In genomic region chr17:44998646-44999045, GRCh38 we compare ENCODE assay signal across 23 cellular contexts. TPM values are rescaled to one million over a fixed set of nuclear protein-coding genes. Genes with fewer than 3 reads are reported as not detected.
DNase-seq lines count a peak whose midpoint lies in the region; ATAC-seq and TF ChIP-seq lines count a peak whose summit lies in the region.
"Had no signal": no experiment of that assay in that cellular context is flagged by ENCODE, and none has a peak within 500 bp of the region (broad histone marks: within the 10 kb centered on the region; RNA-seq: fewer than 3 reads in every experiment).

No MANE protein-coding gene starts in this region.

- H3K79me2 ChIP-seq in DND-41 (ENCODE audit: insufficient read depth, low read length) = no peaks in the 10 kb centered on the region

- no peak overlapping the region for H2BK120ac ChIP-seq in neuronal stem cell (ENCODE audit: low read depth, low read length)

- no peaks in the 10 kb centered on the region for H3K36me3 Mint-ChIP-seq in activated CD4-positive, alpha-beta T cell treated with anti-CD3 and anti-CD28 coated beads for 36 hours (ENCODE audit: low read depth)
- H3K36me3 Mint-ChIP-seq: CD14-positive monocyte; CD8-positive, alpha-beta T cell had no signal

- no peaks in the 10 kb centered on the region for H3K4me1 Mint-ChIP-seq in activated CD4-positive, alpha-beta T cell treated with anti-CD3 and anti-CD28 coated beads for 36 hours
- H3K4me1 Mint-ChIP-seq: CD14-positive monocyte had no signal

- peak overlapping the region; percentile 16 for H3K27ac Mint-ChIP-seq in activated CD4-positive, alpha-beta T cell treated with anti-CD3 and anti-CD28 coated beads for 36 hours
- H3K27ac Mint-ChIP-seq: CD14-positive monocyte; CD4-positive, alpha-beta T cell; CD8-positive, alpha-beta T cell had no signal

- H3K9me3 ChIP-seq in DND-41 (ENCODE audit: insufficient read depth, low read length, severe bottlenecking) (no peaks in the 10 kb centered on the region), WERI-Rb-1 (ENCODE audit: severe bottlenecking) (peaks cover 6% of the 10 kb centered on the region), neuronal stem cell (replicated peaks in 1 of 2; ENCODE audit: control insufficient read depth in 2 of 2, insufficient read depth in 1 of 2, low read depth in 1 of 2, low read length in 2 of 2) (peaks cover 1 to 7% of the 10 kb centered on the region in 2 donors)
- H3K9me3 ChIP-seq: BE2C had no signal

- no peak overlapping the region for H4K91ac ChIP-seq in neuronal stem cell (ENCODE audit: low read depth, low read length, poor library complexity)

- H3K18ac ChIP-seq in neuronal stem cell (ENCODE audit: low read length) = no peak overlapping the region

- no peaks in the 10 kb centered on the region for H3K36me3 ChIP-seq in DND-41 (ENCODE audit: insufficient read depth, low read length)
- no peaks in the 10 kb centered on the region for H3K36me3 ChIP-seq in WERI-Rb-1
- H3K36me3 ChIP-seq in neuronal stem cell (replicated peaks in 1 of 2; ENCODE audit: control insufficient read depth in 2 of 2, insufficient read depth in 2 of 2, low read length in 2 of 2) = no peaks in the 10 kb centered on the region
- H3K36me3 ChIP-seq: BE2C, BLaER1 had no signal

- no peak for ATAC-seq in activated CD4-positive, alpha-beta T cell treated with anti-CD3 and anti-CD28 coated beads for 36 hours
- peak; percentile 91 for ATAC-seq in DND-41 (ENCODE audit: insufficient read depth, low read depth)
- no peak for ATAC-seq in GM18520 (IDR thresholded peaks at IDR 0.05; ENCODE audit: unreplicated experiment)
- ATAC-seq: A549; CD8-positive, alpha-beta T cell; GM12878 had no signal

- H3K27me3 Mint-ChIP-seq in activated CD4-positive, alpha-beta T cell treated with anti-CD3 and anti-CD28 coated beads for 36 hours = peaks cover 16% of the 10 kb centered on the region

- H3K9me3 Mint-ChIP-seq in activated CD4-positive, alpha-beta T cell treated with anti-CD3 and anti-CD28 coated beads for 36 hours (ENCODE audit: low read depth) = peaks cover 5% of the 10 kb centered on the region

- H3K4me1 ChIP-seq in DND-41 (ENCODE audit: insufficient read depth, low read length) (peaks cover 6% of the 10 kb centered on the region; the same call in 1 of the 2 replicates), neuronal stem cell (ENCODE audit: control insufficient read depth in 2 of 2, insufficient read depth in 1 of 2, low read depth in 1 of 2, low read length in 2 of 2) (peaks cover 5 to 6% of the 10 kb centered on the region in 2 donors)
- H3K4me1 ChIP-seq: A549 had no signal

- H3K27me3 ChIP-seq in DND-41 (ENCODE audit: insufficient read depth, low read length, poor library complexity) = no peaks in the 10 kb centered on the region
- no peaks in the 10 kb centered on the region for H3K27me3 ChIP-seq in WERI-Rb-1 (ENCODE audit: insufficient read depth, low read depth, severe bottlenecking)
- peaks cover 0 to 34% (median 0%) of the 10 kb centered on the region in 3 experiments for H3K27me3 ChIP-seq in neuronal stem cell (ENCODE audit: control insufficient read depth in 3 of 3, insufficient read depth in 3 of 3, low read depth in 1 of 3, low read length in 3 of 3)
- H3K27me3 ChIP-seq: BE2C, BLaER1 had no signal

- POLR2A ChIA-PET in activated CD4-positive, alpha-beta T cell treated with anti-CD3 and anti-CD28 coated beads for 36 hours (lab: Charles Lee) = no interaction called here

- intact Hi-C loops in activated CD4-positive, alpha-beta T cell treated with anti-CD3 and anti-CD28 coated beads for 36 hours (cut with DNase I, micrococcal nuclease) = no loop called here

- no peak overlapping the region for H3K9ac ChIP-seq in DND-41 (ENCODE audit: low read depth, low read length)
- no peak overlapping the region for H3K9ac ChIP-seq in neuronal stem cell (ENCODE audit: low read depth, low read length, poor library complexity)
- H3K9ac ChIP-seq: BLaER1 had no signal

- H3K4me3 Mint-ChIP-seq in activated CD4-positive, alpha-beta T cell treated with anti-CD3 and anti-CD28 coated beads for 36 hours = no peak overlapping the region
- H3K4me3 Mint-ChIP-seq: CD4-positive, alpha-beta T cell; CD8-positive, alpha-beta T cell had no signal

- H3K4me2 ChIP-seq in DND-41 (ENCODE audit: insufficient read depth, low read length) = no peak overlapping the region
- no peak overlapping the region for H3K4me2 ChIP-seq in neuronal stem cell (ENCODE audit: insufficient read depth, low read length, poor library complexity, severe bottlenecking)
- H3K4me2 ChIP-seq: A549, BLaER1 had no signal

- no peak overlapping the region for H4K8ac ChIP-seq in neuronal stem cell (ENCODE audit: low read depth, low read length)

- CTCF ChIA-PET in activated CD4-positive, alpha-beta T cell treated with anti-CD3 and anti-CD28 coated beads for 36 hours (lab: Charles Lee) = interaction anchor here (0.5 kb wide), 1 partner anchor 249 kb away, joined by 3 read pairs; no protein-coding TSS in a partner anchor

- no peak for DNase-seq in activated CD4-positive, alpha-beta T cell treated with anti-CD3 and anti-CD28 coated beads for 36 hours
- DNase-seq in activated CD4-positive, alpha-beta T cell treated with anti-CD3 and anti-CD28 coated beads for 1 hour = no peak
- peak; percentile 53 for DNase-seq in DND-41
- DNase-seq in WERI-Rb-1 = no peak
- DNase-seq in neuronal stem cell (ENCODE audit: low spot score) = no peak
- no peak for DNase-seq in stimulated activated CD4-positive, alpha-beta T cell treated with anti-CD3 and anti-CD28 coated beads, Interleukin-1b, Interleukin-23, amount 100 ng/mL, for 48 hours
- no peak for DNase-seq in HUDEP-2 (lab: John Stamatoyannopoulos, UW; ENCODE audit: unreplicated experiment in 76 of 76)
- DNase-seq: ACHN; BE2C; C1 segment of cervical spinal cord; Caco-2; Calu3; CD4-positive, alpha-beta T cell; CD8-positive, alpha-beta T cell; DMS79 treated with DMSO at 0.1 percent for 48 hours; EL; GDM1 had no signal

- H2BK5ac ChIP-seq in neuronal stem cell (ENCODE audit: low read length) = no peak overlapping the region

- H2BK12ac ChIP-seq in neuronal stem cell (ENCODE audit: low read length) = no peak overlapping the region

- H3K23ac ChIP-seq in neuronal stem cell (ENCODE audit: low read depth, low read length, poor library complexity) = no peak overlapping the region

- no peaks in the 10 kb centered on the region for H4K20me1 ChIP-seq in DND-41 (ENCODE audit: insufficient read depth, low read length)
- H4K20me1 ChIP-seq: BLaER1 had no signal

- no peak overlapping the region for H3K4ac ChIP-seq in neuronal stem cell (ENCODE audit: low read length)

- H3K79me1 ChIP-seq in neuronal stem cell (ENCODE audit: low read depth, low read length) = no peaks in the 10 kb centered on the region

- H3K14ac ChIP-seq in neuronal stem cell (ENCODE audit: low read length) = no peak overlapping the region

- H2AFZ ChIP-seq in DND-41 (ENCODE audit: low read depth, low read length) (no peak overlapping the region), neuronal stem cell (ENCODE audit: low read length) (no peak overlapping the region)

- H3K27ac ChIP-seq in DND-41 (ENCODE audit: low read length) (no peak overlapping the region), WERI-Rb-1 (peak overlapping the region; percentile 65), neuronal stem cell (replicated peaks; ENCODE audit: low read length) (no peak overlapping the region)
- H3K27ac ChIP-seq: 22Rv1, A549, BLaER1 had no signal

- peak overlapping the region; percentile 51 for H2AK5ac ChIP-seq in neuronal stem cell (ENCODE audit: low read depth, low read length)

- H3K4me3 ChIP-seq in DND-41 (ENCODE audit: low read depth in 1 of 2, low read length in 2 of 2) (no peak overlapping the region), WERI-Rb-1 (ENCODE audit: low read depth, low read length) (no peak overlapping the region), neuronal stem cell (ENCODE audit: low read length in 2 of 2) (no peak overlapping the region)
- H3K4me3 ChIP-seq: A549, BLaER1, GM12878 had no signal

- TF ChIP-seq CTCF in DND-41 (IDR thresholded peaks at IDR 0.05; ENCODE audit: borderline replicate concordance, extremely low read depth, low read length, poor library complexity, severe bottlenecking) (no peak), WERI-Rb-1 (IDR thresholded peaks at IDR 0.05; ENCODE audit: low read depth, low read length) (no peak)

- H2BK15ac ChIP-seq in neuronal stem cell (ENCODE audit: low read length) = no peak overlapping the region

RNA-seq across cellular contexts. Expression of gene C1QL1, which starts 30.5 kb away (rescaled TPM):
- under 1 TPM; 0.37 to 0.83 TPM for total RNA-seq in activated CD4-positive, alpha-beta T cell treated with anti-CD3 and anti-CD28 coated beads for 36 hours
- polyA plus RNA-seq in neuronal stem cell (2013, experiment 1 of 2) = 8.7 TPM
- polyA plus RNA-seq in neuronal stem cell (2013, experiment 2 of 2) = 8.7 TPM
- total RNA-seq: CD4-positive, alpha-beta T cell; CD8-positive, alpha-beta T cell; GM12878 had no signal
- polyA plus RNA-seq: CD14-positive monocyte, GM12878 had no signal

RNA-seq across cellular contexts. Expression of gene KIF18B, which starts 51.1 kb away (rescaled TPM):
- total RNA-seq in activated CD4-positive, alpha-beta T cell treated with anti-CD3 and anti-CD28 coated beads for 36 hours = 10 to 100 TPM; 38.9 to 48.7 TPM
- 32.8 TPM for polyA plus RNA-seq in neuronal stem cell (2013, experiment 1 of 2)
- polyA plus RNA-seq in neuronal stem cell (2013, experiment 2 of 2) = 32.5 TPM
- polyA plus RNA-seq: CD14-positive monocyte had no signal

RNA-seq across cellular contexts. Expression of gene DCAKD, which starts 52.8 kb away (rescaled TPM):
- total RNA-seq in activated CD4-positive, alpha-beta T cell treated with anti-CD3 and anti-CD28 coated beads for 36 hours = 10 to 100 TPM; 34.8 to 36.2 TPM
- polyA plus RNA-seq in neuronal stem cell (2013, experiment 1 of 2) = 46.9 TPM
- 45.0 TPM for polyA plus RNA-seq in neuronal stem cell (2013, experiment 2 of 2)
